ENCODE assay signal across 8 cellular contexts in genomic region chr3:42772670-42773408, GRCh38. TPM values are rescaled to one million over a fixed set of nuclear protein-coding genes. Genes with fewer than 3 reads are reported as not detected.
DNase-seq lines count a peak whose midpoint lies in the region; ATAC-seq and TF ChIP-seq lines count a peak whose summit lies in the region.

A gene with protein sequence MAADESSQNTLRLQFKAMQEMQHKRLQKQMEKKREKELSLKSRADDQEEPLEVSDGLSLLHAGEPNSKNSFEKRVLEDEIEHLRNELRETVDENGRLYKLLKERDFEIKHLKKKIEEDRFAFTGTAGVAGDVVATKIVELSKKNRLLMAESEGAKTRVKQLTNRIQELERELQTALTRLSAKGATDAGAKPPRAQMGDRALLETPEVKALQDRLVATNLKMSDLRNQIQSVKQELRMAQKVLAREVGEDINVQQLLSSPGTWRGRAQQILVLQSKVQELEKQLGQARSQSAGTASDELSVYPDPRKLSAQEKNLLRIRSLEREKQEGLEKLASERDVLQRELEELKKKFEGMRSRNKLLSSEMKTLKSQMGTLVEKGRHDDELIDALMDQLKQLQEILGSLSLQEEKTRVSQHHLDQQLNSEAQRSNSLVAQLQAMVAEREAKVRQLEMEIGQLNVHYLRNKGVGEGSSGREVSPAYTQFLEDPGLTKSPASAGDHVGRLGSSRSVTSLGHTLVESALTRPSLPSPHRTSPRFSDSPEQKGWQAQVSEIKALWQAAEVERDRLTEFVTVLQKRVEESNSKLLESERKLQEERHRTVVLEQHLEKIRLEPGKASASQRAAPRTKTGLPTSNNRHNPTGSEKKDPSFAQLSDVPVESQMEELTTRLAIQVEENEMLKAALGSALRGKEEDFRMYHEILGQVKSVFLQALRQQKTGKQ (minus strand): TSS chr3:42773253. CDS start chr3:42758345, 14,908 bp downstream.

- ATAC-seq in GM18858 (IDR thresholded peaks at IDR 0.05; ENCODE audit: unreplicated experiment) = peak; percentile 95
- ATAC-seq in HG03095 (IDR thresholded peaks at IDR 0.05; ENCODE audit: unreplicated experiment) = peak; percentile 94
- ATAC-seq in left lobe of liver = peak; percentile 94

- peak within 1 kb of the TSS; percentile 52 for H3K4me3 ChIP-seq in A673 (ENCODE audit: low read depth, low read length, poor library complexity, severe bottlenecking)

- peak within 1 kb of the TSS; percentile 99 for H3K27ac Mint-ChIP-seq in dendritic cell treated with granulocyte-macrophage colony-stimulating factor and Interleukin-4, amounts not matched to agents 40 ng/mL and 50 ng/mL, for 4 days

- BruUV-seq in A673 (replicated peaks; lab: Mats Ljungman, UMichigan) = no TSS peak

- intact Hi-C loops in A673 (cut with micrococcal nuclease; ENCODE audit: unreplicated experiment) = no loop called here
- intact Hi-C loops in dendritic cell treated with granulocyte-macrophage colony-stimulating factor and Interleukin-4, amounts not matched to agents 40 ng/mL and 50 ng/mL, for 4 days (cut with micrococcal nuclease) = no loop called here

- no peaks in the 10 kb centered on the region for H3K27me3 Mint-ChIP-seq in dendritic cell treated with granulocyte-macrophage colony-stimulating factor and Interleukin-4, amounts not matched to agents 40 ng/mL and 50 ng/mL, for 4 days

- H3K36me3 ChIP-seq in A673 (ENCODE audit: insufficient read depth, low read length, poor library complexity, severe bottlenecking) = no peaks in the 10 kb centered on the region

- peak within 1 kb of the TSS; percentile 50 for H3K27ac ChIP-seq in A673 (ENCODE audit: low read depth, low read length, poor library complexity, severe bottlenecking)

- peak; percentile 85 for DNase-seq in A673 (ENCODE audit: low spot score)
- peak; percentile 43 for DNase-seq in NCI-H345 treated with DMSO at 0.1 percent for 48 hours (lab: John Stamatoyannopoulos, UW; ENCODE audit: unreplicated experiment)
- peak; percentile 95 for DNase-seq in activated CD4-positive, alpha-beta T cell treated with anti-CD3 and anti-CD28 coated beads for 48 hours
- peak; percentile 96 for DNase-seq in left lobe of liver (ENCODE audit: low spot score)
- DNase-seq in stimulated activated CD4-positive, alpha-beta T cell treated with anti-CD3 and anti-CD28 coated beads, Interleukin-1b, Interleukin-23, amount 100 ng/mL, for 48 hours = peak; percentile 92

- CTCF ChIA-PET in A673 (lab: Charles Lee) = no interaction called here

- peaks cover 19% of the 10 kb centered on the region for H3K4me1 Mint-ChIP-seq in dendritic cell treated with granulocyte-macrophage colony-stimulating factor and Interleukin-4, amounts not matched to agents 40 ng/mL and 50 ng/mL, for 4 days (ENCODE audit: low read depth)

- peaks cover 12% of the 10 kb centered on the region for H3K9me3 Mint-ChIP-seq in dendritic cell treated with granulocyte-macrophage colony-stimulating factor and Interleukin-4, amounts not matched to agents 40 ng/mL and 50 ng/mL, for 4 days

- H3K36me3 Mint-ChIP-seq in dendritic cell treated with granulocyte-macrophage colony-stimulating factor and Interleukin-4, amounts not matched to agents 40 ng/mL and 50 ng/mL, for 4 days (ENCODE audit: low read depth) = peaks cover 7% of the 10 kb centered on the region

- no peaks in the 10 kb centered on the region for H3K4me1 ChIP-seq in A673 (ENCODE audit: insufficient read depth, low read length, poor library complexity, severe bottlenecking)

- no peak for TF ChIP-seq CTCF in A673 (conservative IDR thresholded peaks at IDR 0.05; ENCODE audit: low read depth, low read length)

- peak within 1 kb of the TSS; percentile 84 for H3K4me3 Mint-ChIP-seq in dendritic cell treated with granulocyte-macrophage colony-stimulating factor and Interleukin-4, amounts not matched to agents 40 ng/mL and 50 ng/mL, for 4 days

- H3K27me3 ChIP-seq in A673 (replicated peaks; ENCODE audit: insufficient read depth, low read depth, low read length, poor library complexity) = no peaks in the 10 kb centered on the region

- POLR2A ChIA-PET in A673 (lab: Charles Lee; ENCODE audit: low non-redundant PET) = no interaction called here

- no peaks in the 10 kb centered on the region for H3K9me3 ChIP-seq in A673 (ENCODE audit: low read depth, low read length, poor library complexity, severe bottlenecking)

RNA-seq across cellular contexts. Expression of the gene that starts here (rescaled TPM):
- total RNA-seq in A673 (2021) (0.55 TPM in 1 of 2 replicates, not detected in the other), left lobe of liver (1.6 TPM)

Comparison
In these comparisons a context has a peak if more than half of its experiments do, and no peak if none do; other contexts are left out.
1. Peak in every context shown above with its lines: DNase-seq, ATAC-seq, H3K4me3 ChIP-seq and H3K27ac ChIP-seq.
2. Peak in DNase-seq, H3K4me3 ChIP-seq and H3K27ac ChIP-seq in A673; RNA of the gene not detected or under 1 TPM.
3. DNase-seq: peak in every context shown above with its lines; median percentile 96 in left lobe of liver; 95 in activated CD4-positive, alpha-beta T cell treated with anti-CD3 and anti-CD28 coated beads for 48 hours; 92 in stimulated activated CD4-positive, alpha-beta T cell treated with anti-CD3 and anti-CD28 coated beads, Interleukin-1b, Interleukin-23, amount 100 ng/mL, for 48 hours; 85 in A673; 43 in NCI-H345 treated with DMSO at 0.1 percent for 48 hours.